Comparison of ENCODE assay signal across 12 cellular contexts in the genomic region with DNA sequence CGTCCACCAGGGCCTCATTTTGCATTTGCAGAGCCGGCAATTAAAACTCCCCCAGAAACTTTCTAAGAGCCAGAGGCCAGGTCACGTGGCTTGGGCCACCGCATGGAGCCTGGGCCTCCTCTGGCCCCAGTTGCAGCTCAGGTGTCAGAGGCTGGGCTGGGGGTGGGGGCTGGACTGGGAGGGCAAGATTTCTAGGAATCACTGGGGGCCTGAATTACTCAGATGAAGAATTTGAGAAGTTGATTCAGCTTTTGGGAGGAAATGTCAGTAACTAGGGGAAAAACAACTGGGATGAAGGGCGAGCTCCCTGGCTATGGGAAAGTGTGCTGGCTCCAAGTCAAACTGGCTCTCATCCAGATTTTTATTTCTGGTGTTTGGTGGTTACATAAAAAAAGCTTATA.
DNase-seq lines count a peak whose midpoint lies in the region; ATAC-seq, FAIRE-seq and TF ChIP-seq lines count a peak whose summit lies in the region.
"Had no signal": no experiment of that assay in that cellular context is flagged by ENCODE, and none has a peak within 500 bp of the region (broad histone marks: within the 10 kb centered on the region; RNA-seq: fewer than 3 reads in every experiment).

No MANE protein-coding gene starts in this region.

- in situ Hi-C loops in KBM-7 (cut with MboI; ENCODE audit: low pct_unique_long_range_greater_than_20kb, low sequenced_read_pairs): no loop called here

- peak; percentile 50 for ATAC-seq in left lung
- no peak for ATAC-seq in GM21528 (IDR thresholded peaks at IDR 0.05; ENCODE audit: low FRiP score, unreplicated experiment)

- peak overlapping the region; percentile 90 for H3K27ac Mint-ChIP-seq in chondrocyte (ENCODE audit: unreplicated experiment)

- no peak for FAIRE-seq in small intestine (lab: Jason Lieb, UNC)
- FAIRE-seq: frontal cortex had no signal

- peaks cover 26% of the 10 kb centered on the region for H3K4me1 Mint-ChIP-seq in chondrocyte (ENCODE audit: low read depth)

- H3K36me3 Mint-ChIP-seq in chondrocyte (ENCODE audit: low read depth): no peaks in the 10 kb centered on the region

- H3K4me3 ChIP-seq in left lung (no peak overlapping the region), suprapubic skin (no peak overlapping the region), small intestine (ENCODE audit: low read depth in 1 of 2, low read length in 2 of 2) (no peak overlapping the region)

- H3K27me3 ChIP-seq in left lung (no peaks in the 10 kb centered on the region), suprapubic skin (no peaks in the 10 kb centered on the region), small intestine (ENCODE audit: control insufficient read depth in 2 of 2, insufficient read depth in 2 of 2, low read length in 2 of 2) (no peaks in the 10 kb centered on the region)

- H3K4me1 ChIP-seq in left lung (peaks cover 0 to 5% of the 10 kb centered on the region in 2 donors), suprapubic skin (peaks cover 22% of the 10 kb centered on the region), small intestine (ENCODE audit: control insufficient read depth in 2 of 2, insufficient read depth in 1 of 2, low read depth in 1 of 2, low read length in 1 of 2) (peaks cover 0 to 4% of the 10 kb centered on the region in 2 donors)
- H3K4me1 ChIP-seq: parathyroid adenoma had no signal

- 39% methylated on average over 5 of the region's 5 CpGs for WGBS in suprapubic skin
- WGBS in small intestine, 3 donors: 61 to 79% (median 66%) methylated on average over 5 of the region's 5 CpGs

- H3K36me3 ChIP-seq in left lung (no peaks in the 10 kb centered on the region), suprapubic skin (no peaks in the 10 kb centered on the region), small intestine (ENCODE audit: control insufficient read depth in 2 of 2, insufficient read depth in 2 of 2, low read length in 2 of 2) (no peaks in the 10 kb centered on the region)

- TF ChIP-seq CTCF in chondrocyte (IDR thresholded peaks at IDR 0.05): no peak
- no peak for TF ChIP-seq CTCF in left lung (IDR thresholded peaks at IDR 0.05)
- TF ChIP-seq CTCF in suprapubic skin (IDR thresholded peaks at IDR 0.05): no peak

- H3K9me3 ChIP-seq in left lung (no peaks in the 10 kb centered on the region), suprapubic skin (no peaks in the 10 kb centered on the region), small intestine (ENCODE audit: control insufficient read depth, low read depth) (no peaks in the 10 kb centered on the region)

- H3K4me3 Mint-ChIP-seq in chondrocyte (ENCODE audit: unreplicated experiment): no peak overlapping the region

- H3K27ac ChIP-seq in left lung (peak overlapping the region; percentile 52 to 60), suprapubic skin (peak overlapping the region; percentile 64), small intestine (ENCODE audit: low read depth in 1 of 2, low read length in 1 of 2) (peak overlapping the region in 1 of 2 donors; percentile 67)
- H3K27ac ChIP-seq: parathyroid adenoma had no signal

- TF ChIP-seq POLR2A in suprapubic skin (IDR thresholded peaks at IDR 0.05): no peak

- TF ChIP-seq EP300 in suprapubic skin (IDR thresholded peaks at IDR 0.05): no peak

- peaks cover 5% of the 10 kb centered on the region for H3K27me3 Mint-ChIP-seq in chondrocyte (ENCODE audit: low read depth)

- intact Hi-C loops in left lung (cut with DNase I): no loop called here

- DNase-seq in LHCN-M2 (ENCODE audit: low read depth) (peak; percentile 69), chondrocyte (ENCODE audit: low spot score) (no peak), left lung (peak in 1 of 2 donors; percentile 63), suprapubic skin (ENCODE audit: low spot score in 2 of 2) (peak in 1 of 2 donors; percentile 76), small intestine (no peak), DMS 273 (lab: John Stamatoyannopoulos, UW; ENCODE audit: unreplicated experiment) (no peak), KBM-7 (no peak)
- DNase-seq: NCI-H1930; stimulated activated naive CD4-positive, alpha-beta T cell treated with Interleukin-2 at 50 U/mL for 16 hours had no signal

- H3K9me3 Mint-ChIP-seq in chondrocyte (ENCODE audit: low read depth): peaks cover 11% of the 10 kb centered on the region
